1 cellular context compared by ENCODE assay signal in genomic region chr9:96418074-96418919, GRCh38.
A peak's percentile ranks its signal among the peaks of the same experiment; 100 is the strongest.
TF ChIP-seq lines count a peak whose summit lies in the region.

Gene ZNF367, minus strand, starts transcription at chr9:96418370. Its CDS starts 338 bp downstream, at chr9:96418032.

TF ChIP-seq in SK-N-SH, 30 proteins besides CTCF, POLR2A, EP300 and RAD21 (continued from another document):
- TF ChIP-seq ZBTB33 (IDR thresholded peaks at IDR 0.05; ENCODE audit: borderline replicate concordance, low read depth) (no peak), MAX (IDR thresholded peaks at IDR 0.05; ENCODE audit: low read depth) (peak; percentile 85), RCOR1 (IDR thresholded peaks at IDR 0.05; ENCODE audit: low read length) (no peak), IRF3 (IDR thresholded peaks at IDR 0.05; ENCODE audit: low read depth, low read length) (peak; percentile 62), MXI1 (IDR thresholded peaks at IDR 0.05; ENCODE audit: low read depth, low read length) (peak; percentile 89), PBX3 (IDR thresholded peaks at IDR 0.05) (peak; percentile 99), GATA2 (CRISPR knock-in tag; IDR thresholded peaks at IDR 0.05) (no peak)
